ENCODE assay signal across 8 cellular contexts in the genomic region with DNA sequence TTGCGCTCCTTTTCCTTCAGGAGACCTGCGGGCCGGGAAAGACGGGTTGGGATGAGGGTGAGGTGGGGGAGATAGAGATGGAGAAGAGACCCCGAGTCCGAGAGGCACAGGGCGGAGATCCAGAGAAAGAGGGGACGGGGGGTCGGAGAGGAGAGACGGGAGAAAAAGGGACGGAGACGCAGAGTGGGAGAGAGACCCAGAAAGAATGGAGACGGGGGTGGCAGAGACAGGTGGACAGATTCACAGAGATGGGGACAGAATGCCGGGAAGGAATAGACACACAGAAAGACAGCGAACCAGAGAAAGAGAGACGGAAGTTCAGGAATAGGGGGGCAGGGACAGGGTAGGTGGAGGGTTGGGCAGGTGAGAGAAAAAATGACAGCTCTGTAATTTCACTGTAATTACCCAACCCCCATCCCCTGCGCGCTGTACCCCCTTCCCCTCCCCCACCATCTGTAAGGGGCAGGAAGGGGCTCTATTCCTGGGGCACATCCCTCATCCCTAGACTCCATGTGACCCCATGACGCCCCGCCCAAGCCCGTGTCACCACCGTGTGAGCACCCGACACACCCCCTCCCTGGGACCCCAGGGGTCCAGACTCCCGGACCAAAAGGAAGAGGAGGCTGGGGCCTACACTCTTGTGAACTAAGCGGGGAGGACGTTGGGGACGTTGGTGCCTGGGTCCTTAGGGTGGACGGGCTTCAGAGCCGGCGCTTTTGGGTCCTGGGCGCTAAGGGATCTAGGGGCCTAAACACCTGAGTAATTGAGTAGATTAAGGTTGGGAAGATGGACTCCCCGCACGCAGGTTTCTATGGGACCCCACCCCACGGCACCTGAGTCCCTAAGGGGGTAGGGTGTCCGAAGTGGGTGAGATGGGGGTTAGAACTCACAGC. TPM values are rescaled to one million over a fixed set of nuclear protein-coding genes. Genes with fewer than 3 reads are reported as not detected.
A peak's percentile ranks its signal among the peaks of the same experiment; 100 is the strongest.
DNase-seq lines count a peak whose midpoint lies in the region; ATAC-seq and TF ChIP-seq lines count a peak whose summit lies in the region.

No MANE protein-coding gene starts in this region.

- 2% methylated on average over 34 of the region's 35 CpGs for WGBS in suprapubic skin

- no peak for TF ChIP-seq EP300 in suprapubic skin (IDR thresholded peaks at IDR 0.05)

- no peak for TF ChIP-seq POLR2A in suprapubic skin (IDR thresholded peaks at IDR 0.05)

- H3K9me3 ChIP-seq in CD4-positive, alpha-beta T cell (ENCODE audit: control insufficient read depth, low read length), result no peaks in the 10 kb centered on the region
- no peaks in the 10 kb centered on the region for H3K9me3 ChIP-seq in suprapubic skin

- peaks cover 8% of the 10 kb centered on the region for H3K36me3 ChIP-seq in suprapubic skin

- CTCF ChIA-PET in CD4-positive, alpha-beta T cell (lab: Charles Lee), result interaction anchor here (1.2 to 1.7 kb wide), 2 partner anchors 10 to 263 kb away, joined by 4 to 8 read pairs; a partner anchor contains a TSS

- ATAC-seq in CD4-positive, alpha-beta T cell (ENCODE audit: poor library complexity), result no peak
- ATAC-seq in left lobe of liver (no peak), HG03342 (IDR thresholded peaks at IDR 0.05; ENCODE audit: unreplicated experiment) (no peak)

- peak overlapping the region; percentile 94 for H3K27ac ChIP-seq in CD4-positive, alpha-beta T cell (ENCODE audit: low read depth, low read length)
- H3K27ac ChIP-seq in angular gyrus (ENCODE audit: low read depth, low read length), result peak overlapping the region; percentile 98
- H3K27ac ChIP-seq in suprapubic skin, result peak overlapping the region; percentile 94

- H3K27me3 ChIP-seq in CD4-positive, alpha-beta T cell (ENCODE audit: control insufficient read depth, insufficient read depth, low read length), result no peaks in the 10 kb centered on the region
- H3K27me3 ChIP-seq in suprapubic skin, result no peaks in the 10 kb centered on the region

- peaks cover 45% of the 10 kb centered on the region for H3K36me3 Mint-ChIP-seq in CD4-positive, alpha-beta T cell (ENCODE audit: low read depth)

- H3K9me3 Mint-ChIP-seq in CD4-positive, alpha-beta T cell, result no peaks in the 10 kb centered on the region

- peak in 2 of 10 experiments; percentile 28 to 53 for DNase-seq in CD4-positive, alpha-beta T cell
- DNase-seq in Jurkat, Clone E6-1 (ENCODE audit: low read depth, low spot score), result no peak
- peak; percentile 63 for DNase-seq in left lobe of liver (ENCODE audit: low spot score)
- peak in 1 of 2 donors; percentile 81 for DNase-seq in suprapubic skin (ENCODE audit: low spot score in 2 of 2)
- DNase-seq in Ammon's horn (ENCODE audit: low spot score), result no peak
- no peak for DNase-seq in GM19238 (ENCODE audit: insufficient read length, low spot score)

- H3K4me1 Mint-ChIP-seq in CD4-positive, alpha-beta T cell (ENCODE audit: low read depth), result peaks cover 57% of the 10 kb centered on the region

- POLR2A ChIA-PET in CD4-positive, alpha-beta T cell (lab: Charles Lee), result interaction anchor here (0.7 to 3.6 kb wide), 11 partner anchors 8 to 357 kb away, joined by 3 to 39 read pairs (median 6); a partner anchor contains a TSS

- peak overlapping the region; percentile 76 for H3K4me3 ChIP-seq in Jurkat, Clone E6-1 (ENCODE audit: low read length)
- peak overlapping the region; percentile 82 for H3K4me3 ChIP-seq in suprapubic skin

- peaks cover 66% of the 10 kb centered on the region for H3K4me1 ChIP-seq in suprapubic skin

- intact Hi-C loops in CD4-positive, alpha-beta T cell (cut with DNase I, micrococcal nuclease), result loop anchor here (2.0 to 10.0 kb wide), 5 partner anchors 41 to 1239 kb away; a partner anchor contains a TSS

- TF ChIP-seq CTCF in CD4-positive, alpha-beta T cell (IDR thresholded peaks at IDR 0.05), result no peak
- no peak for TF ChIP-seq CTCF in suprapubic skin (IDR thresholded peaks at IDR 0.05)

- peak overlapping the region; percentile 97 for H3K27ac Mint-ChIP-seq in CD4-positive, alpha-beta T cell

- H3K4me3 Mint-ChIP-seq in CD4-positive, alpha-beta T cell, result peak overlapping the region; percentile 94

- H3K27me3 Mint-ChIP-seq in CD4-positive, alpha-beta T cell, result no peaks in the 10 kb centered on the region

RNA-seq across cellular contexts. Expression of a gene that starts 1.0 kb away (rescaled TPM):
- total RNA-seq in CD4-positive, alpha-beta T cell, result 10 to 100 TPM; 48.3 to 55.6 TPM
- polyA plus RNA-seq in Jurkat, Clone E6-1 (2012; ENCODE audit: insufficient read depth, insufficient read length), result 23.6 TPM
- total RNA-seq in left lobe of liver, result 11.4 TPM
- total RNA-seq in suprapubic skin, result 10 to 100 TPM; 11.2 to 22.3 (median 17.8) TPM

RNA-seq across cellular contexts. Expression of a gene that starts 9.8 kb away (rescaled TPM):
- total RNA-seq in CD4-positive, alpha-beta T cell, result 10 to 100 TPM; 11.0 to 12.4 TPM
- 21.9 TPM for polyA plus RNA-seq in Jurkat, Clone E6-1 (2012; ENCODE audit: insufficient read depth, insufficient read length)
- 1.7 TPM for total RNA-seq in left lobe of liver
- 10 to 100 TPM in 2 of 4 donors, 1 to 10 TPM in 2; 8.8 to 11.0 (median 9.7) TPM for total RNA-seq in suprapubic skin

RNA-seq across cellular contexts. Expression of a gene that starts 16.9 kb away (rescaled TPM):
- 10 to 100 TPM; 14.1 to 15.3 TPM for total RNA-seq in CD4-positive, alpha-beta T cell
- 21.6 TPM for polyA plus RNA-seq in Jurkat, Clone E6-1 (2012; ENCODE audit: insufficient read depth, insufficient read length)
- 41.6 TPM for total RNA-seq in left lobe of liver
- total RNA-seq in suprapubic skin, result 1 to 10 TPM; 3.9 to 9.9 (median 5.6) TPM

RNA-seq across cellular contexts. Expression of a gene that starts 17.2 kb away (rescaled TPM):
- total RNA-seq in CD4-positive, alpha-beta T cell, result 1,000 to 10,000 TPM; 2,820 to 2,913 TPM
- polyA plus RNA-seq in Jurkat, Clone E6-1 (2012; ENCODE audit: insufficient read depth, insufficient read length), result 2,707 TPM
- total RNA-seq in left lobe of liver (401 TPM), suprapubic skin (1,000 to 10,000 TPM; 2,067 to 3,423 (median 3,271) TPM)

RNA-seq across cellular contexts. Expression of a gene that starts 21.3 kb away (rescaled TPM):
- 1 to 10 TPM; 1.6 to 2.6 TPM for total RNA-seq in CD4-positive, alpha-beta T cell
- polyA plus RNA-seq in Jurkat, Clone E6-1 (2012; ENCODE audit: insufficient read depth, insufficient read length), result not detected
- total RNA-seq in left lobe of liver (0.18 TPM), suprapubic skin (1 to 10 TPM in 2 of 4 donors, under 1 TPM in 2; 0.87 to 5.1 (median 1.1) TPM)
